ENCODE assay signal across 8 cellular contexts in genomic region chr19:21141787-21142464, GRCh38. TPM values are rescaled to one million over a fixed set of nuclear protein-coding genes. Genes with fewer than 3 reads are reported as not detected.
DNase-seq lines count a peak whose midpoint lies in the region; ATAC-seq and TF ChIP-seq lines count a peak whose summit lies in the region.

ZNF431 (plus strand) TSS chr19:21142040; CDS start chr19:21142184, 144 bp downstream.

- H2AFZ ChIP-seq in Loucy (ENCODE audit: low read length) (peak within 1 kb of the TSS; percentile 88), fibroblast of lung (ENCODE audit: low read length) (peak within 1 kb of the TSS; percentile 74)

- H3K4me1 ChIP-seq in Loucy (ENCODE audit: insufficient read depth, low read length, poor library complexity, severe bottlenecking) (peaks cover 20% of the 10 kb centered on the region), RWPE2 (ENCODE audit: insufficient read depth, poor library complexity, severe bottlenecking) (peaks cover 12% of the 10 kb centered on the region), fibroblast of lung (ENCODE audit: control insufficient read depth, extremely low read depth, insufficient read depth, low read length) (no peaks in the 10 kb centered on the region)
- peaks cover 3 to 6% of the 10 kb centered on the region in 2 donors for H3K4me1 ChIP-seq in naive thymus-derived CD4-positive, alpha-beta T cell (ENCODE audit: control insufficient read depth in 2 of 2, insufficient read depth in 2 of 2, low read length in 2 of 2)

- H3K79me2 ChIP-seq in Loucy (ENCODE audit: insufficient read depth, low read length), result peaks cover 35% of the 10 kb centered on the region
- H3K79me2 ChIP-seq in fibroblast of lung (ENCODE audit: control insufficient read depth, insufficient read depth, low read length), result peaks cover 11% of the 10 kb centered on the region

- POLR2A ChIA-PET in naive thymus-derived CD4-positive, alpha-beta T cell (lab: Charles Lee), result interaction anchor here (0.6 to 3.0 kb wide), 20 partner anchors 8 to 1320 kb away, joined by 3 to 14 read pairs (median 5); partner anchors contain the start of genes ZNF429, ZNF43, ZNF430 and ZNF486

- H3K9me3 Mint-ChIP-seq in activated T-helper 17 cell treated with anti-CD3 and anti-CD28 coated beads, Interleukin-2, amount 50 U/mL, for 72 hours, result no peaks in the 10 kb centered on the region
- peaks cover 0 to 11% (median 0%) of the 10 kb centered on the region in 11 donors for H3K9me3 Mint-ChIP-seq in naive thymus-derived CD4-positive, alpha-beta T cell
- H3K9me3 Mint-ChIP-seq in stimulated activated memory B cell treated with anti-CD40 and anti-IgM and Interleukin-4, amounts not matched to agents 10 μg/mL and 1 μg/mL and 100 μg/mL, for 72 hours, result no peaks in the 10 kb centered on the region

- H4K20me1 ChIP-seq in Loucy (ENCODE audit: insufficient read depth, low read length, poor library complexity, severe bottlenecking), result peaks cover 21% of the 10 kb centered on the region
- H4K20me1 ChIP-seq in fibroblast of lung (ENCODE audit: control insufficient read depth, extremely low read depth, insufficient read depth, low read length), result no peaks in the 10 kb centered on the region

- H3K27ac ChIP-seq in RWPE2 (ENCODE audit: poor library complexity, severe bottlenecking) (peak within 1 kb of the TSS; percentile 40), fibroblast of lung (ENCODE audit: insufficient read depth, low read length) (peak within 1 kb of the TSS; percentile 89)
- H3K27ac ChIP-seq in naive thymus-derived CD4-positive, alpha-beta T cell (ENCODE audit: low read depth, low read length), result peak within 1 kb of the TSS; percentile 91

- peaks cover 19% of the 10 kb centered on the region for H3K4me1 Mint-ChIP-seq in activated T-helper 17 cell treated with anti-CD3 and anti-CD28 coated beads, Interleukin-2, amount 50 U/mL, for 72 hours
- H3K4me1 Mint-ChIP-seq in naive thymus-derived CD4-positive, alpha-beta T cell, result peaks cover 20 to 69% (median 54%) of the 10 kb centered on the region in 7 donors
- H3K4me1 Mint-ChIP-seq in stimulated activated memory B cell treated with anti-CD40 and anti-IgM and Interleukin-4, amounts not matched to agents 10 μg/mL and 1 μg/mL and 100 μg/mL, for 72 hours, result peaks cover 30% of the 10 kb centered on the region

- H3K36me3 Mint-ChIP-seq in activated T-helper 17 cell treated with anti-CD3 and anti-CD28 coated beads, Interleukin-2, amount 50 U/mL, for 72 hours (ENCODE audit: low read depth), result peaks cover 39% of the 10 kb centered on the region
- peaks cover 15 to 45% (median 37%) of the 10 kb centered on the region in 5 donors for H3K36me3 Mint-ChIP-seq in naive thymus-derived CD4-positive, alpha-beta T cell
- peaks cover 37% of the 10 kb centered on the region for H3K36me3 Mint-ChIP-seq in stimulated activated memory B cell treated with anti-CD40 and anti-IgM and Interleukin-4, amounts not matched to agents 10 μg/mL and 1 μg/mL and 100 μg/mL, for 72 hours

- peaks cover 4% of the 10 kb centered on the region; the same call in 1 of the 2 replicates for H3K9me3 ChIP-seq in Loucy (ENCODE audit: insufficient read depth, low read depth, low read length)
- H3K9me3 ChIP-seq in RWPE2 (ENCODE audit: severe bottlenecking), result no peaks in the 10 kb centered on the region
- no peaks in the 10 kb centered on the region for H3K9me3 ChIP-seq in fibroblast of lung (ENCODE audit: control insufficient read depth, insufficient read depth, low read depth, low read length)
- H3K9me3 ChIP-seq in naive thymus-derived CD4-positive, alpha-beta T cell (ENCODE audit: control insufficient read depth in 2 of 3, low read length in 3 of 3), result no peaks in the 10 kb centered on the region

- H3K4me3 ChIP-seq in Loucy (ENCODE audit: low read length, poor library complexity, severe bottlenecking), result peak within 1 kb of the TSS; percentile 98
- H3K4me3 ChIP-seq in RWPE2 (ENCODE audit: severe bottlenecking), result peak within 1 kb of the TSS; percentile 60
- peak within 1 kb of the TSS; percentile 70 to 92 (median 77) for H3K4me3 ChIP-seq in fibroblast of lung (replicated peaks in 1 of 4; ENCODE audit: control extremely low read depth in 1 of 4, insufficient read depth in 1 of 4, low read depth in 3 of 4, low read length in 4 of 4)
- peak within 1 kb of the TSS; percentile 94 for H3K4me3 ChIP-seq in naive thymus-derived CD4-positive, alpha-beta T cell (ENCODE audit: low read length)

- CTCF ChIA-PET in naive thymus-derived CD4-positive, alpha-beta T cell (lab: Charles Lee), result interaction anchor here (0.5 to 0.7 kb wide), 2 partner anchors 16 to 365 kb away, joined by 3 read pairs; no protein-coding TSS in a partner anchor

- TF ChIP-seq CTCF in Loucy (conservative IDR thresholded peaks at IDR 0.05; ENCODE audit: low read length), result no peak
- TF ChIP-seq CTCF in RWPE2 (IDR thresholded peaks at IDR 0.05; ENCODE audit: poor library complexity, severe bottlenecking), result no peak
- no peak for TF ChIP-seq CTCF in fibroblast of lung (conservative IDR thresholded peaks at IDR 0.05 in 1 of 2, IDR thresholded peaks at IDR 0.05 in 1 of 2; ENCODE audit: low read depth in 1 of 2, low read length in 2 of 2)

- no peaks in the 10 kb centered on the region for H3K27me3 ChIP-seq in Loucy (ENCODE audit: insufficient read depth, low read length, poor library complexity, severe bottlenecking)
- no peaks in the 10 kb centered on the region for H3K27me3 ChIP-seq in RWPE2 (ENCODE audit: insufficient read depth, poor library complexity, severe bottlenecking)
- H3K27me3 ChIP-seq in fibroblast of lung (ENCODE audit: control insufficient read depth, insufficient read depth, low read length), result no peaks in the 10 kb centered on the region
- no peaks in the 10 kb centered on the region for H3K27me3 ChIP-seq in naive thymus-derived CD4-positive, alpha-beta T cell (ENCODE audit: control insufficient read depth in 2 of 2, insufficient read depth in 2 of 2, low read length in 2 of 2)

- DNase-seq in EL (peak; percentile 96), H4 (ENCODE audit: low spot score) (peak; percentile 93), RWPE2 (ENCODE audit: low spot score) (peak; percentile 91), fibroblast of lung (ENCODE audit: low read depth in 2 of 2) (peak; percentile 92 to 93)
- peak; percentile 63 to 95 (median 91) for DNase-seq in naive thymus-derived CD4-positive, alpha-beta T cell

- H3K4me3 Mint-ChIP-seq in activated T-helper 17 cell treated with anti-CD3 and anti-CD28 coated beads, Interleukin-2, amount 50 U/mL, for 72 hours, result peak within 1 kb of the TSS; percentile 96
- H3K4me3 Mint-ChIP-seq in naive thymus-derived CD4-positive, alpha-beta T cell, result peak within 1 kb of the TSS; percentile 95 to 98 (median 97)
- H3K4me3 Mint-ChIP-seq in stimulated activated memory B cell treated with anti-CD40 and anti-IgM and Interleukin-4, amounts not matched to agents 10 μg/mL and 1 μg/mL and 100 μg/mL, for 72 hours, result peak within 1 kb of the TSS; percentile 92

- H3K27ac Mint-ChIP-seq in activated T-helper 17 cell treated with anti-CD3 and anti-CD28 coated beads, Interleukin-2, amount 50 U/mL, for 72 hours, result peak within 1 kb of the TSS; percentile 97
- H3K27ac Mint-ChIP-seq in naive thymus-derived CD4-positive, alpha-beta T cell, result peak within 1 kb of the TSS; percentile 93 to 99 (median 96)
- H3K27ac Mint-ChIP-seq in stimulated activated memory B cell treated with anti-CD40 and anti-IgM and Interleukin-4, amounts not matched to agents 10 μg/mL and 1 μg/mL and 100 μg/mL, for 72 hours, result peak within 1 kb of the TSS; percentile 96

- no peaks in the 10 kb centered on the region for H3K27me3 Mint-ChIP-seq in activated T-helper 17 cell treated with anti-CD3 and anti-CD28 coated beads, Interleukin-2, amount 50 U/mL, for 72 hours
- H3K27me3 Mint-ChIP-seq in naive thymus-derived CD4-positive, alpha-beta T cell, result no peaks in the 10 kb centered on the region
- no peaks in the 10 kb centered on the region for H3K27me3 Mint-ChIP-seq in stimulated activated memory B cell treated with anti-CD40 and anti-IgM and Interleukin-4, amounts not matched to agents 10 μg/mL and 1 μg/mL and 100 μg/mL, for 72 hours

- H3K4me2 ChIP-seq in Loucy (ENCODE audit: low read depth, low read length, poor library complexity, severe bottlenecking) (peak within 1 kb of the TSS; percentile 90), fibroblast of lung (ENCODE audit: extremely low read depth, insufficient read depth, low read length) (peak within 1 kb of the TSS; percentile 53)

- H3K36me3 ChIP-seq in Loucy (ENCODE audit: insufficient read depth, low read length), result peaks cover 15% of the 10 kb centered on the region; the same call in 1 of the 2 replicates
- H3K36me3 ChIP-seq in RWPE2 (ENCODE audit: low read depth), result peaks cover 36% of the 10 kb centered on the region
- H3K36me3 ChIP-seq in fibroblast of lung (ENCODE audit: control insufficient read depth, insufficient read depth, low read length), result no peaks in the 10 kb centered on the region
- peaks cover 0 to 25% (median 0%) of the 10 kb centered on the region in 3 experiments for H3K36me3 ChIP-seq in naive thymus-derived CD4-positive, alpha-beta T cell (ENCODE audit: control insufficient read depth in 2 of 3, insufficient read depth in 3 of 3, low read length in 3 of 3)

- peak; percentile 99 for ATAC-seq in RWPE2 (ENCODE audit: low read depth)
- peak; percentile 100 for ATAC-seq in activated T-helper 17 cell treated with anti-CD3 and anti-CD28 coated beads, Interleukin-2, amount 50 U/mL, for 72 hours (replicated peaks)
- peak; percentile 100 for ATAC-seq in naive thymus-derived CD4-positive, alpha-beta T cell
- ATAC-seq in stimulated activated memory B cell treated with anti-CD40 and anti-IgM and Interleukin-4, amounts not matched to agents 10 μg/mL and 1 μg/mL and 100 μg/mL, for 72 hours, result peak; percentile 100

- H3K9ac ChIP-seq in Loucy (ENCODE audit: low read depth, low read length, poor library complexity, severe bottlenecking) (peak within 1 kb of the TSS; percentile 93), fibroblast of lung (ENCODE audit: insufficient read depth, low read length) (peak within 1 kb of the TSS; percentile 84)

- no peaks in the 10 kb centered on the region for H3F3A ChIP-seq in Loucy (ENCODE audit: low read depth)

- intact Hi-C loops in naive thymus-derived CD4-positive, alpha-beta T cell (cut with micrococcal nuclease), result loop anchor here (1.0 to 10.0 kb wide), 15 partner anchors 59 to 975 kb away; partner anchors contain the start of genes ZNF430 (in 2 of the 2), ZNF493 (in 2 of the 2), ZNF66 (in 2 of the 2) and ZNF714 (in 2 of the 2)

- no peaks in the 10 kb centered on the region for H3K9me2 ChIP-seq in Loucy (replicated peaks; ENCODE audit: low read depth, low read length)

RNA-seq across cellular contexts. Expression of gene ZNF431, which starts in this region (rescaled TPM):
- 2.0 and 4.1 TPM in 2 replicates for total RNA-seq in H4 (2014; rRNA removed; shearing (Covaris generic))
- 10 to 100 TPM; 20.9 to 24.5 TPM for total RNA-seq in activated T-helper 17 cell treated with anti-CD3 and anti-CD28 coated beads, Interleukin-2, amount 50 U/mL, for 72 hours
- total RNA-seq in fibroblast of lung, result 1.5 and 4.3 TPM in 2 replicates
- 3.0 and 3.7 TPM in 2 replicates for polyA plus RNA-seq in fibroblast of lung
- polyA plus RNA-seq in fibroblast of lung (2012), result 2.9 and 3.8 TPM in 2 replicates
- 5.3 and 10.4 TPM in 2 replicates for polyA minus RNA-seq in fibroblast of lung (ENCODE audit: low replicate concordance)
- total RNA-seq in naive thymus-derived CD4-positive, alpha-beta T cell, result 10 to 100 TPM; 19.1 to 36.8 (median 25.4) TPM
- polyA plus RNA-seq in naive thymus-derived CD4-positive, alpha-beta T cell, result 10 to 100 TPM; 10.1 to 15.4 TPM

Comparison
In these comparisons a context has a peak if more than half of its experiments do, and no peak if none do; other contexts are left out.
1. Peak in every context shown above with its lines: DNase-seq, ATAC-seq, H3K4me3 ChIP-seq and H3K27ac ChIP-seq.
2. H3K27ac ChIP-seq: peak in every context shown above with its lines; median percentile 91 in naive thymus-derived CD4-positive, alpha-beta T cell; 89 in fibroblast of lung; 40 in RWPE2.